Comparison of ENCODE assay signal across 12 cellular contexts in the genomic region with DNA sequence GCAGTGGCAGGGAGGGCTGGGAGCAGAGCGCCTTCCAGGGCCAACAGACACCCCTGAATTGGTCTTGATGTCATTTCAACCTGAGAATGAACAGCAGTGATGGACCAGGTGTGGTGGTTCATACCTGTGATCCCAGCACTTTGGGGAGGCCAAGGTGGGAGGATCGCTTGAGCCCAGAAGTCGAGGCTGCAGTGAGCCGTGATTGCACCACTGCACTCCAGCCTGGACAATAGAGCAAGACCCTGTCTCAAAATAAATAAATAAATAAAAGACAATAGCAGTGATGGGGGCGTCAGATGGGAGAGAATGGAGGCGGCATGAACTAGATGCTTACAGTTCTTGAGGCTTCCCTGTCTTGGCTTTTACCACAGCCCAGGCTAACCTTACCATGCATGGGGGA. TPM values are rescaled to one million over a fixed set of nuclear protein-coding genes. Genes with fewer than 3 reads are reported as not detected.
"Had no signal": no experiment of that assay in that cellular context is flagged by ENCODE, and none has a peak within 500 bp of the region (broad histone marks: within the 10 kb centered on the region; RNA-seq: fewer than 3 reads in every experiment).

No MANE protein-coding gene starts in this region.

- DNase-seq: GM23248, GOT3, H7, H9, HCEC 1CT, HFFc6 had no signal

- H3K9ac ChIP-seq: GM23248 had no signal

- H3K27ac Mint-ChIP-seq: GM23338, H9, HFFc6 had no signal

- H3K4me3 Mint-ChIP-seq: GM23338, H9, HFFc6 had no signal

- H3K27ac ChIP-seq: GM23248 had no signal

- ATAC-seq: GM23338, HCT116 had no signal

- H3K4me3 ChIP-seq: GM23248, GM23338, HAP-1 had no signal

- FAIRE-seq: H1, H54 had no signal

- H3K4me1 ChIP-seq: HAP-1 had no signal

- H3K4me1 Mint-ChIP-seq: GM23338, H9 had no signal

- H3K9me3 Mint-ChIP-seq: H9 had no signal

- H3K9me3 ChIP-seq: HAP-1 had no signal

- H3K4me2 ChIP-seq: GM23338 had no signal

- H2AFZ ChIP-seq: GM23248, GM23338 had no signal

- H3K36me3 ChIP-seq: HAP-1 had no signal

RNA-seq across cellular contexts. Expression of gene ONECUT3, which starts 46.1 kb away (rescaled TPM):
- total RNA-seq: GM23248, GM23338, H1, H4, H7, HFFc6 had no signal
- polyA plus RNA-seq: GM23248, GM23338, H1 had no signal
